ENCODE assay signal across 8 cellular contexts in the genomic region with DNA sequence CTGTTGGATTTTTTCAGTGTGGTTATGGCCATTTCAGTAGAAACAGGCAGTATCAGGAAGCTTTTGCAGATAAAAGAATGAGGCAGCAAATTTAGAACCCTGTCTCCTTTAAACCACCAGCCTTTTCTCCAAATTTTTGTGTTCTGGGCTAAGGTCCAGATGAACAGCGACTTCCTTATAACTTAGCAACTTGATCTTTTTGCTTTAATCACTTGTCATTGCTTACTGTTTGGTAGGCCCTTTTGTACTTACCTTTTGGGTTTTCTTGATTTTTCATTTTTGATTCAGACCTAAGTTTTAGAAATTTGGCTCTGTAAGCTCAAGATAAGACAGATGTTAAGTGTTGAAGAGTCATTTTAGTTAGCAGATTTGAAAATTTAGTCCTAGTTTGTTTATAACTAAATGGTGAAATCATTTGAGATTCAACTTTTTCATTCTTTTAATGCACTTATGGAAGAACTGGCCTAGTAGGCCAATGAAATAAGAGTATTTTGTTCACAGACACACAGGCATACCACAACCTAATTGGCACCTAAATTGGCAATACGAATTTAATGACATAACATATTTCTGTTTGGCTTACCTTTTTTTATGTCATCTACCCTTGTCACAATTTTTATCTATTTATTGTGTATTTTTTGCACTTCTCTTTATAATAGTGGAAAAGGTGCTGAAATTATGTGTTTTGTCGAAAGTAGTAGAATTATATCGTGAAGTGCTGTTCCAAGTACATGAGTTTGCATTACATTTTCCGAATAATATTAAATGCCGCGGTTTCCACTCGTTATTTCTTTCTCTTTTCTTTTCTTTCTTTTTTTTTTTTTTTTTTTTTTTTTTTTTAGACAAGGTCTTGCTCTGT. TPM values are rescaled to one million over a fixed set of nuclear protein-coding genes. Genes with fewer than 3 reads are reported as not detected.
DNase-seq lines count a peak whose midpoint lies in the region; ATAC-seq and TF ChIP-seq lines count a peak whose summit lies in the region.

No MANE protein-coding gene starts in this region.

- POLR2A ChIA-PET in activated CD4-positive, alpha-beta memory T cell treated with anti-CD3 and anti-CD28 coated beads for 36 hours (lab: Charles Lee) = interaction anchor here (2.3 to 2.5 kb wide), 2 partner anchors 10 to 13 kb away, joined by 12 to 32 read pairs; a partner anchor contains a TSS

- H3K27ac ChIP-seq in heart right ventricle (peak overlapping the region in 8 of 10 donors; percentile 6 to 97 (median 90)), iPS-18a (ENCODE audit: low read length) (peak overlapping the region; percentile 67), thyroid gland (peak overlapping the region; percentile 93 to 99 (median 99))

- no peak overlapping the region for H3K27ac Mint-ChIP-seq in activated CD4-positive, alpha-beta memory T cell treated with anti-CD3 and anti-CD28 coated beads for 36 hours

- no peak for DNase-seq in heart right ventricle
- no peak for DNase-seq in Right ventricle myocardium inferior (ENCODE audit: missing footprints)
- DNase-seq in activated CD4-positive, alpha-beta memory T cell treated with anti-CD3 and anti-CD28 coated beads for 36 hours = no peak
- DNase-seq in thyroid gland = no peak
- DNase-seq in NCI-H748 (lab: John Stamatoyannopoulos, UW; ENCODE audit: unreplicated experiment) = no peak
- DNase-seq in DMS114 treated with DMSO at 0.1 percent for 48 hours (lab: John Stamatoyannopoulos, UW; ENCODE audit: unreplicated experiment) = no peak

- 86 to 88% methylated on average over 8 of the region's 8 CpGs for WGBS in heart right ventricle, 2 donors
- 77% methylated on average over 8 of the region's 8 CpGs for WGBS in thyroid gland, 2 donors

- no peaks in the 10 kb centered on the region for H3K36me3 ChIP-seq in heart right ventricle
- H3K36me3 ChIP-seq in iPS-18a (ENCODE audit: control insufficient read depth, low read depth, low read length) = no peaks in the 10 kb centered on the region
- H3K36me3 ChIP-seq in thyroid gland = no peaks in the 10 kb centered on the region

- H3K9ac ChIP-seq in iPS-18a (ENCODE audit: low read length) = peak overlapping the region; percentile 86

- no peaks in the 10 kb centered on the region for H3K36me3 Mint-ChIP-seq in activated CD4-positive, alpha-beta memory T cell treated with anti-CD3 and anti-CD28 coated beads for 36 hours

- H3K27me3 Mint-ChIP-seq in activated CD4-positive, alpha-beta memory T cell treated with anti-CD3 and anti-CD28 coated beads for 36 hours = no peaks in the 10 kb centered on the region

- peaks cover 2 to 64% (median 28%) of the 10 kb centered on the region in 9 donors for H3K4me1 ChIP-seq in heart right ventricle
- peaks cover 16% of the 10 kb centered on the region for H3K4me1 ChIP-seq in iPS-18a (ENCODE audit: control insufficient read depth, low read depth, low read length)
- peaks cover 18 to 26% of the 10 kb centered on the region in 2 donors for H3K4me1 ChIP-seq in thyroid gland

- H3K9me3 ChIP-seq in heart right ventricle (no peaks in the 10 kb centered on the region), iPS-18a (ENCODE audit: control insufficient read depth, low read depth, low read length) (no peaks in the 10 kb centered on the region), thyroid gland (no peaks in the 10 kb centered on the region)

- TF ChIP-seq POLR2A in thyroid gland (IDR thresholded peaks at IDR 0.05) = peak in 1 of 2 donors; percentile 0

- ATAC-seq in heart right ventricle (no peak), Right ventricle myocardium inferior (no peak), GM19455 (IDR thresholded peaks at IDR 0.05; ENCODE audit: unreplicated experiment) (no peak)

- peak overlapping the region; percentile 87 for H3K4me3 Mint-ChIP-seq in activated CD4-positive, alpha-beta memory T cell treated with anti-CD3 and anti-CD28 coated beads for 36 hours

- intact Hi-C loops in heart right ventricle (cut with DNase I) (loop anchor here in 1 of 10 donors (5.0 kb wide), 1 partner anchor 54 kb away; no protein-coding TSS in a partner anchor), Right ventricle myocardium inferior (cut with DNase I) (no loop called here), thyroid gland (cut with DNase I) (no loop called here)
- intact Hi-C loops in activated CD4-positive, alpha-beta memory T cell treated with anti-CD3 and anti-CD28 coated beads for 36 hours (cut with micrococcal nuclease) = loop anchor here (5.0 kb wide), 2 partner anchors 146 to 154 kb away; a partner anchor contains a TSS

- peaks cover 34% of the 10 kb centered on the region for H3K4me1 Mint-ChIP-seq in activated CD4-positive, alpha-beta memory T cell treated with anti-CD3 and anti-CD28 coated beads for 36 hours (ENCODE audit: low read depth)

- peak overlapping the region in 7 of 10 donors; percentile 61 to 95 (median 88) for H3K4me3 ChIP-seq in heart right ventricle
- peak overlapping the region; percentile 87 for H3K4me3 ChIP-seq in iPS-18a (ENCODE audit: low read length)
- H3K4me3 ChIP-seq in thyroid gland (replicated peaks in 1 of 3) = no peak overlapping the region

- TF ChIP-seq CTCF in heart right ventricle (IDR thresholded peaks at IDR 0.05) (no peak), thyroid gland (IDR thresholded peaks at IDR 0.05) (no peak)

- no peaks in the 10 kb centered on the region for H3K9me3 Mint-ChIP-seq in activated CD4-positive, alpha-beta memory T cell treated with anti-CD3 and anti-CD28 coated beads for 36 hours

- CTCF ChIA-PET in activated CD4-positive, alpha-beta memory T cell treated with anti-CD3 and anti-CD28 coated beads for 36 hours (lab: Charles Lee) = interaction anchor here (1.0 to 2.7 kb wide), 5 partner anchors 13 to 204 kb away, joined by 3 to 19 read pairs (median 4); a partner anchor contains a TSS

- no peaks in the 10 kb centered on the region for H3K27me3 ChIP-seq in heart right ventricle
- no peaks in the 10 kb centered on the region for H3K27me3 ChIP-seq in iPS-18a (ENCODE audit: control insufficient read depth, insufficient read depth, low read length)
- H3K27me3 ChIP-seq in thyroid gland = no peaks in the 10 kb centered on the region

RNA-seq across cellular contexts. Expression of a gene that starts 2.1 kb away (rescaled TPM):
- total RNA-seq in heart right ventricle (10 to 100 TPM; 38.0 to 72.0 (median 55.4) TPM), Right ventricle myocardium inferior (52.4 TPM), thyroid gland (100 to 1,000 TPM; 155 to 232 (median 209) TPM)
- 10 to 100 TPM; 31.1 to 51.7 TPM for polyA plus RNA-seq in heart right ventricle
- total RNA-seq in activated CD4-positive, alpha-beta memory T cell treated with anti-CD3 and anti-CD28 coated beads for 36 hours = 10 to 100 TPM; 54.4 to 58.4 TPM

RNA-seq across cellular contexts. Expression of a gene that starts 12.2 kb away (rescaled TPM):
- 10 to 100 TPM in 8 of 10 donors, 1 to 10 TPM in 2; 8.5 to 22.2 (median 12.5) TPM for total RNA-seq in heart right ventricle
- polyA plus RNA-seq in heart right ventricle = 1 to 10 TPM; 5.9 to 7.3 TPM
- total RNA-seq in Right ventricle myocardium inferior = 15.4 TPM
- 10 to 100 TPM; 31.3 to 34.6 TPM for total RNA-seq in activated CD4-positive, alpha-beta memory T cell treated with anti-CD3 and anti-CD28 coated beads for 36 hours
- 100 to 1,000 TPM in 2 of 4 donors, 10 to 100 TPM in 2; 78.7 to 106 (median 98.4) TPM for total RNA-seq in thyroid gland

Comparison
In these comparisons a context has a peak if more than half of its experiments do, and no peak if none do; other contexts are left out.
1. H3K4me3 ChIP-seq: peak in heart right ventricle (7 of 10) and iPS-18a (single experiment); none in thyroid gland (0 of 3).
2. Peak in every context shown above with its lines, with median percentiles within 50 percentile points of each other: H3K27ac ChIP-seq.